Comparison of ENCODE assay signal across 8 cellular contexts in the genomic region with DNA sequence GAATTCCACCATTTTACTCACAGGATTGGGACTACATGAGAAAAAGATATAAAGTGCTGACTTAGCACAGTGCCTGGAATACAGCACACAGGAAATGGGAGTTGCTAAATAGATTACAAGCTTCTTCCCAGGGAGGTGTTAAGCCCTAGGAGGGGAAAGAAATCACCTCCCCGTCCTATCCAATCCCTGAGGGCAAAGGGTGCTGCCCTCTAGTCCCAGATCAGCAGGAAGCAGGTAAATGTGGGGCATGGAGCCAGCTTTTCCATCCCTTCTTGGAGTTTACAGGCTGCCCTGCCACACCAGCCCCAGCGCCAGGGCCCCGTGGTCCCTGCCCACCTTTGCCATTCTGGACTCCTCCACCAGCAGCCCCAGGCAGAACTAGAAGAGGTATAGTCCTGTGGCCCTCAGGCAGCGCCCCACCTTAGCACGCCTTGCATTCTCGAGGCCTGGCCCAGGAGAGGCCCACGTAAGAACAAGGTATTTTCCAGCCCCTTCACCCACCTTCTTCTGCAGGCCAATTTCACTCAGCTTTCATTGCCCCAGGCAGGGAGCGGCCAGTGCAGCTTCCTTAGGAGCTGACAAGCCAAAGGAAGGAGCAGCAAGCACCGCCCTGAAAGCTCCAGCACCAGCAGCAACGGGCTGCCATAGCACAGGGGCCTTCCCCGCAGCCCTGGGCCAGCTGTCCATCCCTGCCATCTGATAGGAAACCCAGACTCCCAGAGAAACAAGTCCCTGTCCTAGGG. TPM values are rescaled to one million over a fixed set of nuclear protein-coding genes. Genes with fewer than 3 reads are reported as not detected.
DNase-seq lines count a peak whose midpoint lies in the region; ATAC-seq and TF ChIP-seq lines count a peak whose summit lies in the region.

No MANE protein-coding gene starts in this region.

- BruUV-seq in IMR-90 (replicated peaks; lab: Mats Ljungman, UMichigan) = no TSS peak

- H3K14ac ChIP-seq in IMR-90 (replicated peaks; ENCODE audit: low read depth, low read length) = peak overlapping the region; percentile 99
- peak overlapping the region in 1 of 2 experiments; percentile 90 for H3K14ac ChIP-seq in mesenchymal stem cell (ENCODE audit: low read length in 2 of 2)

- 48% methylated on average over 5 of the region's 11 CpGs; no CpG with 5 or more reads in 1 of the 2 experiments for WGBS in IMR-90 (ENCODE audit: extremely low coverage in 2 of 2, insufficient read length in 1 of 2), 2 experiments
- WGBS in mesenchymal stem cell = 27% methylated on average over 11 of the region's 11 CpGs

- H2BK20ac ChIP-seq in IMR-90 (ENCODE audit: low read depth, low read length) = peak overlapping the region; percentile 99

- intact Hi-C loops in IMR-90 (cut with micrococcal nuclease) = loop anchor here (2.0 kb wide), 1 partner anchor 27 kb away; no protein-coding TSS in a partner anchor

- peak overlapping the region; percentile 73 for H4K5ac ChIP-seq in IMR-90 (ENCODE audit: low read depth, low read length)

- H3K9me3 ChIP-seq in IMR-90 (ENCODE audit: control insufficient read depth, insufficient read depth, low read length) (no peaks in the 10 kb centered on the region), mesenchymal stem cell (ENCODE audit: control insufficient read depth, low read length) (no peaks in the 10 kb centered on the region)

- H4K20me1 ChIP-seq in IMR-90 (ENCODE audit: insufficient read depth, low read length) = peaks cover 33% of the 10 kb centered on the region

- no peak; the same call in 1 of the 2 replicates for ATAC-seq in IMR-90 (ENCODE audit: low read depth)

- H2AK5ac ChIP-seq in IMR-90 (ENCODE audit: low read depth, low read length) (peak overlapping the region; percentile 100), mesenchymal stem cell (ENCODE audit: low read length, severe bottlenecking) (peak overlapping the region; percentile 98)

- H3K4ac ChIP-seq in IMR-90 (ENCODE audit: low read depth, low read length) (peak overlapping the region; percentile 100), mesenchymal stem cell (ENCODE audit: low read depth in 1 of 2, low read length in 2 of 2) (peak overlapping the region; percentile 54 to 95)

- H4K8ac ChIP-seq in IMR-90 (ENCODE audit: low read depth in 2 of 2, low read length in 2 of 2) (peak overlapping the region; percentile 96 to 97), mesenchymal stem cell (ENCODE audit: low read length) (peak overlapping the region; percentile 95)

- H2BK120ac ChIP-seq in IMR-90 (ENCODE audit: low read depth, low read length) = peak overlapping the region; percentile 100
- H2BK120ac ChIP-seq in mesenchymal stem cell (ENCODE audit: low read depth, low read length) = peak overlapping the region; percentile 90

- dilution Hi-C loops in IMR-90 (cut with HindIII; ENCODE audit: low sequenced_read_pairs, unreplicated experiment) = no loop called here

- H3K18ac ChIP-seq in IMR-90 (ENCODE audit: low read depth, low read length) (peak overlapping the region; percentile 69), mesenchymal stem cell (ENCODE audit: low read depth in 1 of 2, low read length in 2 of 2) (peak overlapping the region; percentile 97)

- no peak for DNase-seq in IMR-90
- peak; percentile 57 to 58 for DNase-seq in cardiac fibroblast (ENCODE audit: low read depth in 2 of 2)
- DNase-seq in mesenchymal stem cell = peak; percentile 79
- no peak for DNase-seq in iPS-NIHi11 (ENCODE audit: low spot score)
- no peak for DNase-seq in T-helper 9 cell
- no peak for DNase-seq in effector CD8-positive, alpha-beta T cell (lab: John Stamatoyannopoulos, UW)
- no peak for DNase-seq in C1 segment of cervical spinal cord (lab: John Stamatoyannopoulos, UW)

- H3K27me3 ChIP-seq in IMR-90 (ENCODE audit: control insufficient read depth, insufficient read depth, low read length) (no peaks in the 10 kb centered on the region), mesenchymal stem cell (ENCODE audit: control insufficient read depth in 1 of 2, insufficient read depth in 1 of 2, low read length in 2 of 2) (no peaks in the 10 kb centered on the region)

- TF ChIP-seq POLR2A in IMR-90 (IDR thresholded peaks at IDR 0.05; ENCODE audit: low read depth, low read length) = no peak

- H4K91ac ChIP-seq in IMR-90 (ENCODE audit: insufficient read depth, low read depth, low read length) (peak overlapping the region; percentile 100), mesenchymal stem cell (ENCODE audit: low read length) (peak overlapping the region; percentile 97)

- no peak for TF ChIP-seq RAD21 in IMR-90 (IDR thresholded peaks at IDR 0.05; ENCODE audit: low read length)

- in situ Hi-C loops in IMR-90 (cut with MboI; ENCODE audit: low sequenced_read_pairs) = loop anchor here (5.0 kb wide), 1 partner anchor 33 kb away; no protein-coding TSS in a partner anchor

- H3K79me1 ChIP-seq in IMR-90 (ENCODE audit: low read depth in 1 of 2, low read length in 2 of 2) (peaks cover 3 to 79% of the 10 kb centered on the region in 2 experiments; a peak in 3 of 4 replicates), mesenchymal stem cell (replicated peaks; ENCODE audit: low read length, poor library complexity, severe bottlenecking) (peaks cover 6% of the 10 kb centered on the region)

- H3K4me2 ChIP-seq in IMR-90 (ENCODE audit: low read depth, low read length) = peak overlapping the region; percentile 39
- H3K4me2 ChIP-seq in mesenchymal stem cell (ENCODE audit: low read length, poor library complexity, severe bottlenecking) = no peak overlapping the region

- H2BK5ac ChIP-seq in IMR-90 (ENCODE audit: low read depth, low read length, poor library complexity, severe bottlenecking) (peak overlapping the region; percentile 97), mesenchymal stem cell (ENCODE audit: low read depth, low read length, poor library complexity, severe bottlenecking) (peak overlapping the region; percentile 89)

- H2BK12ac ChIP-seq in mesenchymal stem cell (ENCODE audit: low read length in 2 of 2) = peak overlapping the region; percentile 93 to 98

- H3K4me3 ChIP-seq in IMR-90 (ENCODE audit: insufficient read depth, low read depth, low read length) = no peak overlapping the region
- peak overlapping the region in 1 of 2 donors; percentile 19 for H3K4me3 ChIP-seq in cardiac fibroblast (replicated peaks in 1 of 2; ENCODE audit: low read depth in 2 of 2, low read length in 2 of 2)
- H3K4me3 ChIP-seq in mesenchymal stem cell (ENCODE audit: insufficient read depth in 1 of 2, low read depth in 1 of 2, low read length in 2 of 2) = peak overlapping the region in 1 of 2 experiments; percentile 57

- H3K9ac ChIP-seq in IMR-90 (ENCODE audit: low read depth, low read length) (peak overlapping the region; percentile 62), mesenchymal stem cell (ENCODE audit: low read length) (peak overlapping the region; percentile 89)

- H2BK15ac ChIP-seq in IMR-90 (ENCODE audit: low read depth, low read length) (peak overlapping the region; percentile 99), mesenchymal stem cell (ENCODE audit: low read depth, poor library complexity, severe bottlenecking) (peak overlapping the region; percentile 85)

- POLR2A ChIA-PET in IMR-90 (lab: Charles Lee; ENCODE audit: unreplicated experiment) = interaction anchor here (1.4 to 4.3 kb wide), 6 partner anchors 18 to 62 kb away, joined by 5 to 39 read pairs (median 16); a partner anchor contains a TSS

- H3K4me1 ChIP-seq in IMR-90 (ENCODE audit: control insufficient read depth, insufficient read depth, low read length) (peaks cover 62% of the 10 kb centered on the region), mesenchymal stem cell (ENCODE audit: control insufficient read depth, insufficient read depth, low read depth, low read length) (peaks cover 77% of the 10 kb centered on the region)

- H3K27ac ChIP-seq in 22Rv1 (peak overlapping the region; percentile 91), IMR-90 (ENCODE audit: insufficient read depth, low read length) (peak overlapping the region; percentile 93), mesenchymal stem cell (ENCODE audit: low read length, poor library complexity, severe bottlenecking) (peak overlapping the region; percentile 96)

- H3K23ac ChIP-seq in IMR-90 (ENCODE audit: low read depth, low read length) = peak overlapping the region; percentile 100
- peak overlapping the region in 1 of 2 experiments; percentile 62 for H3K23ac ChIP-seq in mesenchymal stem cell (ENCODE audit: low read length in 2 of 2)

- H2AFZ ChIP-seq in IMR-90 (replicated peaks; ENCODE audit: low read length, poor library complexity) (peak overlapping the region; percentile 47), mesenchymal stem cell (ENCODE audit: low read depth, low read length) (no peak overlapping the region)

- H2AK9ac ChIP-seq in IMR-90 (replicated peaks; ENCODE audit: low read depth, low read length, poor library complexity) = peak overlapping the region; percentile 97

- peaks cover 5% of the 10 kb centered on the region for H3K36me3 ChIP-seq in IMR-90 (ENCODE audit: control insufficient read depth, insufficient read depth, low read length)
- H3K36me3 ChIP-seq in mesenchymal stem cell (ENCODE audit: control insufficient read depth in 1 of 2, insufficient read depth in 2 of 2, low read depth in 1 of 2, low read length in 2 of 2) = peaks cover 13 to 18% of the 10 kb centered on the region in 2 experiments

- CTCF ChIA-PET in IMR-90 (lab: Yijun Ruan, JAX) = interaction anchor here (1.0 to 7.8 kb wide), 5 partner anchors 14 to 72 kb away, joined by 3 to 116 read pairs (median 5); a partner anchor contains a TSS

- H3K56ac ChIP-seq in IMR-90 (ENCODE audit: extremely low read depth, insufficient read depth, low read length) = peak overlapping the region; percentile 99

- H3K9me1 ChIP-seq in IMR-90 (ENCODE audit: insufficient read depth, low read length) = peaks cover 23% of the 10 kb centered on the region

- TF ChIP-seq CTCF in 22Rv1 (IDR thresholded peaks at IDR 0.05) (peak; percentile 14; the same call in 1 of the 2 replicates), IMR-90 (conservative IDR thresholded peaks at IDR 0.05; ENCODE audit: low read depth, low read length) (no peak), cardiac fibroblast (IDR thresholded peaks at IDR 0.05; ENCODE audit: low read depth, low read length) (no peak)

RNA-seq across cellular contexts. Expression of a gene that starts 28.8 kb away (rescaled TPM):
- total RNA-seq in IMR-90 (2012; rRNA removed) = 4,496 and 5,401 TPM in 2 replicates
- 5,590 and 6,356 TPM in 2 replicates for polyA plus RNA-seq in IMR-90 (2012; rRNA removed)
- 2,244 and 4,987 TPM in 2 replicates for polyA plus RNA-seq in IMR-90 (2012; cell fraction: cytosol; rRNA removed)
- polyA plus RNA-seq in IMR-90 (2012; cell fraction: nucleus; rRNA removed; ENCODE audit: low replicate concordance) = 1,556 and 2,037 TPM in 2 replicates
- 3,349 TPM for polyA plus RNA-seq in mesenchymal stem cell (2013, experiment 1 of 2)
- 3,313 TPM for polyA plus RNA-seq in mesenchymal stem cell (2013, experiment 2 of 2)

RNA-seq across cellular contexts. Expression of a gene that starts 35.2 kb away (rescaled TPM):
- total RNA-seq in IMR-90 (2012; rRNA removed) = 65.8 and 77.6 TPM in 2 replicates
- polyA plus RNA-seq in IMR-90 (2012; rRNA removed) = 57.8 and 76.1 TPM in 2 replicates
- 28.3 and 50.4 TPM in 2 replicates for polyA plus RNA-seq in IMR-90 (2012; cell fraction: cytosol; rRNA removed)
- 74.2 and 147 TPM in 2 replicates for polyA plus RNA-seq in IMR-90 (2012; cell fraction: nucleus; rRNA removed; ENCODE audit: low replicate concordance)
- 19.7 TPM for polyA plus RNA-seq in mesenchymal stem cell (2013, experiment 1 of 2)
- 17.3 TPM for polyA plus RNA-seq in mesenchymal stem cell (2013, experiment 2 of 2)

RNA-seq across cellular contexts. Expression of a gene that starts 35.8 kb away (rescaled TPM):
- 33.9 and 46.6 TPM in 2 replicates for total RNA-seq in IMR-90 (2012; rRNA removed)
- 134 and 139 TPM in 2 replicates for polyA plus RNA-seq in IMR-90 (2012; rRNA removed)
- polyA plus RNA-seq in IMR-90 (2012; cell fraction: cytosol; rRNA removed) = 104 and 123 TPM in 2 replicates
- polyA plus RNA-seq in IMR-90 (2012; cell fraction: nucleus; rRNA removed; ENCODE audit: low replicate concordance) = 210 and 333 TPM in 2 replicates
- polyA plus RNA-seq in mesenchymal stem cell (2013, experiment 1 of 2) = 90.4 TPM
- polyA plus RNA-seq in mesenchymal stem cell (2013, experiment 2 of 2) = 88.1 TPM

Comparison
In these comparisons a context has a peak if more than half of its experiments do, and no peak if none do; other contexts are left out.
1. DNase-seq: peak in cardiac fibroblast (2 of 2) and mesenchymal stem cell (single experiment); none in IMR-90 (single experiment), iPS-NIHi11 (single experiment), T-helper 9 cell (single experiment), effector CD8-positive, alpha-beta T cell (single experiment) and C1 segment of cervical spinal cord (0 of 14).
2. Peak in every context shown above with its lines, with median percentiles within 50 percentile points of each other: H3K27ac ChIP-seq.